In genomic region chr12:116533343-116534248, GRCh38 we compare ENCODE assay signal across 8 cellular contexts. TPM values are rescaled to one million over a fixed set of nuclear protein-coding genes. Genes with fewer than 3 reads are reported as not detected.
DNase-seq lines count a peak whose midpoint lies in the region; ATAC-seq and TF ChIP-seq lines count a peak whose summit lies in the region.

No MANE protein-coding gene starts in this region.

- peak overlapping the region; percentile 78 to 96 (median 81) for H3K4me3 Mint-ChIP-seq in nephron

- DNase-seq in BJ (ENCODE audit: low read depth) (no peak), KBM-7 (peak; percentile 78), RWPE1 (ENCODE audit: low spot score) (peak; percentile 90), fibroblast of the conjunctiva (ENCODE audit: low read depth) (peak; percentile 79)
- peak; percentile 60 for DNase-seq in activated T-helper 9 cell treated with anti-CD3 and anti-CD28 coated beads, Interleukin-2, amount 50 U/mL, for 16 hours (ENCODE audit: low read depth)
- DNase-seq in stimulated activated naive CD8-positive, alpha-beta T cell treated with anti-CD3 and anti-CD28 coated beads, Interleukin-15, Interleukin-2, amounts not matched to agents 100 U/mL and 50 U/mL, for 24 hours: peak; percentile 87

- peak overlapping the region; percentile 53 to 91 (median 82) for H3K27ac Mint-ChIP-seq in nephron

- peak; percentile 38 for ATAC-seq in GM19452 (IDR thresholded peaks at IDR 0.05; ENCODE audit: unreplicated experiment)
- peak; percentile 73 for ATAC-seq in stimulated activated naive CD8-positive, alpha-beta T cell treated with anti-CD3 and anti-CD28 coated beads, Interleukin-15, Interleukin-2, amounts not matched to agents 100 U/mL and 50 U/mL, for 24 hours

- peaks cover 63% of the 10 kb centered on the region for H3K4me1 Mint-ChIP-seq in nephron

- no peak for TF ChIP-seq CTCF in BJ (IDR thresholded peaks at IDR 0.05; ENCODE audit: insufficient read depth, low read depth, low read length)
- no peak for TF ChIP-seq CTCF in RWPE1 (conservative IDR thresholded peaks at IDR 0.05; ENCODE audit: low read depth)
- TF ChIP-seq CTCF in nephron (IDR thresholded peaks at IDR 0.05; ENCODE audit: unreplicated experiment in 3 of 3): no peak

- H3K36me3 Mint-ChIP-seq in nephron (ENCODE audit: low read depth): no peaks in the 10 kb centered on the region

- peak overlapping the region; percentile 50 for H3K4me3 ChIP-seq in BJ (ENCODE audit: low read depth, low read length)

- H3K9me3 Mint-ChIP-seq in nephron: no peaks in the 10 kb centered on the region

- H3K36me3 ChIP-seq in BJ (ENCODE audit: control insufficient read depth, insufficient read depth, low read length): no peaks in the 10 kb centered on the region

- POLR2A ChIA-PET in BJ (lab: Charles Lee) (interaction anchor here (0.7 kb wide), 1 partner anchor 152 kb away, joined by 11 read pairs; no protein-coding TSS in a partner anchor), RWPE1 (lab: Yijun Ruan, JAX; ENCODE audit: low non-redundant PET) (no interaction called here)

- CTCF ChIA-PET in BJ (lab: Yijun Ruan, JAX) (interaction anchor here (1.0 to 1.3 kb wide), 2 partner anchors 66 to 256 kb away, joined by 3 read pairs; no protein-coding TSS in a partner anchor), RWPE1 (lab: Yijun Ruan, JAX) (interaction anchor here (0.6 kb wide), 2 partner anchors 31 to 468 kb away, joined by 3 to 5 read pairs; no protein-coding TSS in a partner anchor)

- in situ Hi-C loops in KBM-7 (cut with MboI; ENCODE audit: low pct_unique_long_range_greater_than_20kb, low sequenced_read_pairs): no loop called here

- H3K27me3 Mint-ChIP-seq in nephron (ENCODE audit: low read depth): no peaks in the 10 kb centered on the region

- H3K27ac ChIP-seq in RWPE1: peak overlapping the region; percentile 87

- H3K27me3 ChIP-seq in BJ (ENCODE audit: control insufficient read depth, insufficient read depth, low read length): no peaks in the 10 kb centered on the region

RNA-seq across cellular contexts. Expression of gene MAP1LC3B2, which starts 25.6 kb away (rescaled TPM):
- 1.6 and 2.5 TPM in 2 replicates for polyA plus RNA-seq in BJ (2011; rRNA removed)
- 1.1 and 2.2 TPM in 2 replicates for polyA minus RNA-seq in BJ (2011; rRNA and poly(A)+ RNA removed)
